Comparison of ENCODE assay signal across 20 cellular contexts in genomic region chr2:210230518-210230917, GRCh38. TPM values are rescaled to one million over a fixed set of nuclear protein-coding genes. Genes with fewer than 3 reads are reported as not detected.
"Had no signal": no experiment of that assay in that cellular context is flagged by ENCODE, and none has a peak within 500 bp of the region (broad histone marks: within the 10 kb centered on the region; RNA-seq: fewer than 3 reads in every experiment).

No MANE protein-coding gene starts in this region.

- H3K79me2 ChIP-seq: hepatocyte had no signal

- H3K27me3 ChIP-seq: vagina had no signal

- DNase-seq: cortex of kidney; dorsolateral prefrontal cortex; effector CD8-positive, alpha-beta T cell; foreskin melanocyte; head of caudate nucleus; left colon; naive thymus-derived CD4-positive, alpha-beta T cell; nephron progenitor cell; sigmoid colon; stimulated activated CD4-positive, alpha-beta T cell treated with anti-CD3 and anti-CD28 coated beads, Interleukin-2, amount 100 ng/mL, for 24 hours; stimulated activated naive CD4-positive, alpha-beta T cell; stomach; substantia nigra; upper lobe of right lung had no signal

- H3K4me2 ChIP-seq: hepatocyte had no signal

- H3K27ac ChIP-seq: dorsolateral prefrontal cortex, hepatocyte, sigmoid colon, skin epidermis, stomach, upper lobe of right lung, vagina had no signal

- H3K9me3 ChIP-seq: sigmoid colon, stomach, upper lobe of right lung, vagina had no signal

- ATAC-seq: left colon; naive thymus-derived CD4-positive, alpha-beta T cell; upper lobe of right lung had no signal

- H3K36me3 ChIP-seq: sigmoid colon, stomach, upper lobe of right lung, vagina had no signal

- H3K4me1 ChIP-seq: upper lobe of right lung had no signal

- H3K4me3 ChIP-seq: dorsolateral prefrontal cortex, hepatocyte, sigmoid colon, skin epidermis, stomach, upper lobe of right lung, vagina had no signal

RNA-seq across cellular contexts. Expression of gene ACADL, which starts 5.3 kb away (rescaled TPM):
- total RNA-seq: lung microvascular endothelial cell; mononuclear cell; naive thymus-derived CD4-positive, alpha-beta T cell; pulmonary artery endothelial cell had no signal
- polyA plus RNA-seq: naive thymus-derived CD4-positive, alpha-beta T cell had no signal
